29 cellular contexts compared by ENCODE assay signal in the genomic region with DNA sequence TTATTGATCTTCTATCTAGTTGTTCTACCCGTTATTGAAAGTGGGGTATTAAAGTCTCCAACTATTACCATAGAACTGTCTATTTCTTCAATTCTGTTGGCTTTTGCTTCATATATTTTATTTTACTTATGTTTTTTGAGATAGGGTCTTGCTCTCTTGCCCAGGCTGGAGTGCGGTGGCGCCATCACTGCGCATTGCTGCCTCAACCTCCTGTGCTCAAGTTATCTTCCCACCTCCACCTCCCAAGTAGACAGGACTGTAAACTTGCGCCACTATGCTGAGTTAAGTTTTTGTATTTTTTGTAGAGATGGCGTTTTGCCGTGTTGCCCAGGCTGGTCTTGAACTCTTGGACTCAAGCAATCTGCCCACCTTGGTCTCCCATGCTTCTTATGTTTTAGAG.
"Had no signal": no experiment of that assay in that cellular context is flagged by ENCODE, and none has a peak within 500 bp of the region (broad histone marks: within the 10 kb centered on the region; RNA-seq: fewer than 3 reads in every experiment).

No MANE protein-coding gene starts in this region.

- H3K27ac ChIP-seq: left lung, lower lobe of right lung, pancreas, prostate gland, sigmoid colon, spleen, suprapubic skin, thoracic aorta, tibial artery, uterus had no signal

- H3K4me3 ChIP-seq: left lung, lower lobe of right lung, pancreas, prostate gland, sigmoid colon, spleen, suprapubic skin, thoracic aorta, tibial artery, uterus had no signal

- H3K36me3 ChIP-seq: pancreas, prostate gland, uterus had no signal

- DNase-seq: immature natural killer cell; kidney; left colon; left lung; lower lobe of right lung; mammary epithelial cell; mesenchymal stem cell; naive thymus-derived CD8-positive, alpha-beta T cell; nucleus accumbens; pancreas; posterior cingulate gyrus; retina; right cardiac atrium; sigmoid colon; small intestine; spleen; stimulated activated CD4-positive, alpha-beta T cell treated with anti-CD3 and anti-CD28 coated beads, Interleukin-4, amount 100 ng/mL, for 24 hours; stimulated activated naive CD4-positive, alpha-beta T cell; tibial artery; uterus had no signal

- H3K9me3 Mint-ChIP-seq: immature natural killer cell; stimulated activated effector memory CD8-positive, alpha-beta T cell treated with anti-CD3 and anti-CD28 coated beads, Interleukin-12 subunit alpha, Interleukin-12 subunit beta, amount 100 ng/mL, for 72 hours; stimulated activated naive CD8-positive, alpha-beta T cell treated with anti-CD3 and anti-CD28 coated beads, Interleukin-15, Interleukin-2, amounts not matched to agents 100 ng/mL and 50 ng/mL, for 24 hours had no signal

- H3K4me3 Mint-ChIP-seq: immature natural killer cell; nephron; neural crest cell; stimulated activated effector memory CD8-positive, alpha-beta T cell treated with anti-CD3 and anti-CD28 coated beads, Interleukin-12 subunit alpha, Interleukin-12 subunit beta, amount 100 ng/mL, for 72 hours; stimulated activated naive CD8-positive, alpha-beta T cell treated with anti-CD3 and anti-CD28 coated beads, Interleukin-15, Interleukin-2, amounts not matched to agents 100 ng/mL and 50 ng/mL, for 24 hours; type B pancreatic cell had no signal

- H3K4me1 Mint-ChIP-seq: nephron, neural crest cell had no signal

- H3K27me3 Mint-ChIP-seq: naive thymus-derived CD8-positive, alpha-beta T cell; stimulated activated naive CD8-positive, alpha-beta T cell treated with anti-CD3 and anti-CD28 coated beads, Interleukin-15, Interleukin-2, amounts not matched to agents 100 ng/mL and 50 ng/mL, for 24 hours; type B pancreatic cell had no signal

- H3K4me1 ChIP-seq: lower lobe of right lung, prostate gland, uterus had no signal

- ATAC-seq: left colon; left lung; lower lobe of right lung; naive thymus-derived CD8-positive, alpha-beta T cell; pancreas; right cardiac atrium; stimulated activated effector memory CD8-positive, alpha-beta T cell treated with anti-CD3 and anti-CD28 coated beads, Interleukin-12 subunit alpha, Interleukin-12 subunit beta, amount 100 ng/mL, for 72 hours had no signal

- FAIRE-seq: islet of Langerhans, pancreas, small intestine had no signal

- H3K27me3 ChIP-seq: left lung, pancreas, sigmoid colon, spleen, suprapubic skin, tibial artery, uterus had no signal

- H3K27ac Mint-ChIP-seq: nephron; stimulated activated effector memory CD8-positive, alpha-beta T cell treated with anti-CD3 and anti-CD28 coated beads, Interleukin-12 subunit alpha, Interleukin-12 subunit beta, amount 100 ng/mL, for 72 hours; stimulated activated naive CD8-positive, alpha-beta T cell treated with anti-CD3 and anti-CD28 coated beads, Interleukin-15, Interleukin-2, amounts not matched to agents 100 ng/mL and 50 ng/mL, for 24 hours; type B pancreatic cell had no signal

- H3K9me3 ChIP-seq: left lung, lower lobe of right lung, pancreas, prostate gland, sigmoid colon, suprapubic skin, thoracic aorta, tibial artery, uterus had no signal
